Comparison of ENCODE assay signal across 6 cellular contexts in the genomic region with DNA sequence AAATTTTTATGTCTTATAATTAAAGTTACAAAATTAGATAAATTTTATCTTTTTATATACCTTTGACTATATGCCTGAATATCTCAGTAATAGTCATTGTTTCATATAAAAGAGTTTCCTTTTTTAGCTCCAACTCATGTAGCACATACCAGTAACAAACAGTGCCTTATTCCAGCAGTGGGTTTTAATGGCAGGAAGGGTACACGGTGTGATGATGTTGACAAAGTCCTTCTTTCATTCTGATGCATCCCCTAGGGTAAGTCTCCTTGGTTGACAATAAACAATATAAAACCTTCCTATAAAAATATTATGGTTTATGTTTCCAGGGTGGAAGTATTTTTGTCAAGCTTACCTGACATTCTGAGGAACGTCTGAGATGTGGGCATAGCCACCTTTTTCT.
"Had no signal": no experiment of that assay in that cellular context is flagged by ENCODE, and none has a peak within 500 bp of the region (broad histone marks: within the 10 kb centered on the region; RNA-seq: fewer than 3 reads in every experiment).

No MANE protein-coding gene starts in this region.

- ATAC-seq: HepG2, K562 had no signal

- DNase-seq: IMR-90, KBM-7 had no signal

- H3K27ac ChIP-seq: HL-60 had no signal

- H3K27ac Mint-ChIP-seq: IgD-negative memory B cell had no signal

- H3K4me3 Mint-ChIP-seq: IgD-negative memory B cell had no signal

- H3K4me3 ChIP-seq: K562 had no signal

- H3K36me3 Mint-ChIP-seq: IgD-negative memory B cell had no signal

- H3K9me3 Mint-ChIP-seq: IgD-negative memory B cell had no signal
